Comparison of ENCODE assay signal across 3 cellular contexts in genomic region chr18:12383759-12384158, GRCh38. TPM values are rescaled to one million over a fixed set of nuclear protein-coding genes. Genes with fewer than 3 reads are reported as not detected.
"Had no signal": no experiment of that assay in that cellular context is flagged by ENCODE, and none has a peak within 500 bp of the region (broad histone marks: within the 10 kb centered on the region; RNA-seq: fewer than 3 reads in every experiment).

No MANE protein-coding gene starts in this region.

RNA-seq across cellular contexts. Expression of gene PRELID3A, which starts 24.0 kb away (rescaled TPM):
- total RNA-seq: mononuclear cell had no signal
- polyA plus RNA-seq: immature natural killer cell; naive thymus-derived CD4-positive, alpha-beta T cell had no signal
